9 cellular contexts compared by ENCODE assay signal in genomic region chr3:172135766-172136729, GRCh38.
DNase-seq lines count a peak whose midpoint lies in the region; ATAC-seq and TF ChIP-seq lines count a peak whose summit lies in the region.
"Had no signal": no experiment of that assay in that cellular context is flagged by ENCODE, and none has a peak within 500 bp of the region (broad histone marks: within the 10 kb centered on the region; RNA-seq: fewer than 3 reads in every experiment).

No MANE protein-coding gene starts in this region.

- WGBS in esophagus squamous epithelium, 2 donors = 77 to 83% methylated on average over 4 of the region's 4 CpGs

- DNase-seq in GM04503 (ENCODE audit: low read depth) (peak; percentile 85), RKO (ENCODE audit: low spot score) (peak; percentile 15), esophagus squamous epithelium (lab: John Stamatoyannopoulos, UW) (no peak), renal cortical epithelial cell (ENCODE audit: low read depth) (peak; percentile 76), glomerular visceral epithelial cell (ENCODE audit: extremely low spot score) (no peak), DMS153 treated with DMSO at 0.1 percent for 48 hours (lab: John Stamatoyannopoulos, UW; ENCODE audit: unreplicated experiment) (no peak)
- no peak for DNase-seq in activated T-cell treated with anti-CD3 and anti-CD28 coated beads, Interleukin-2, amount 50 U/mL, for 48 hours
- DNase-seq in activated naive CD4-positive, alpha-beta T cell treated with anti-CD3 and anti-CD28 coated beads, Interleukin-2, amount 50 U/mL, for 72 hours (ENCODE audit: low spot score in 2 of 2) = no peak

- TF ChIP-seq POLR2A in esophagus squamous epithelium (IDR thresholded peaks at IDR 0.05) = no peak

- TF ChIP-seq CTCF in esophagus squamous epithelium (IDR thresholded peaks at IDR 0.05) = no peak

- no peaks in the 10 kb centered on the region for H3K36me3 Mint-ChIP-seq in activated naive CD4-positive, alpha-beta T cell treated with anti-CD3 and anti-CD28 coated beads, Interleukin-2, amount 50 U/mL, for 72 hours

- peak overlapping the region; percentile 11 to 31 (median 29) for H3K27ac ChIP-seq in esophagus squamous epithelium
- H3K27ac ChIP-seq: parathyroid adenoma had no signal

- no peak overlapping the region for H3K4me3 ChIP-seq in esophagus squamous epithelium

- no peaks in the 10 kb centered on the region for H3K9me3 Mint-ChIP-seq in activated naive CD4-positive, alpha-beta T cell treated with anti-CD3 and anti-CD28 coated beads, Interleukin-2, amount 50 U/mL, for 72 hours

- H3K36me3 ChIP-seq in esophagus squamous epithelium = no peaks in the 10 kb centered on the region

- ATAC-seq in activated naive CD4-positive, alpha-beta T cell treated with anti-CD3 and anti-CD28 coated beads, Interleukin-2, amount 50 U/mL, for 72 hours = no peak

- H3K27me3 ChIP-seq in esophagus squamous epithelium = no peaks in the 10 kb centered on the region

- intact Hi-C loops in esophagus squamous epithelium (cut with DNase I) = no loop called here

- no peak overlapping the region for H3K27ac Mint-ChIP-seq in activated naive CD4-positive, alpha-beta T cell treated with anti-CD3 and anti-CD28 coated beads, Interleukin-2, amount 50 U/mL, for 72 hours

- H3K4me1 ChIP-seq in esophagus squamous epithelium = peaks cover 20 to 87% (median 60%) of the 10 kb centered on the region in 3 donors

- no peaks in the 10 kb centered on the region for H3K9me3 ChIP-seq in esophagus squamous epithelium

Comparison
In these comparisons a context has a peak if more than half of its experiments do, and no peak if none do; other contexts are left out.
1. DNase-seq: peak in GM04503 (single experiment), RKO (single experiment) and renal cortical epithelial cell (single experiment); none in esophagus squamous epithelium (single experiment), activated T-cell treated with anti-CD3 and anti-CD28 coated beads, Interleukin-2, amount 50 U/mL, for 48 hours (0 of 2), glomerular visceral epithelial cell (single experiment), DMS153 treated with DMSO at 0.1 percent for 48 hours (single experiment) and activated naive CD4-positive, alpha-beta T cell treated with anti-CD3 and anti-CD28 coated beads, Interleukin-2, amount 50 U/mL, for 72 hours (0 of 2).